ENCODE assay signal across 29 cellular contexts in genomic region chr3:188533612-188534357, GRCh38.
DNase-seq lines count a peak whose midpoint lies in the region; ATAC-seq, FAIRE-seq and TF ChIP-seq lines count a peak whose summit lies in the region.
"Had no signal": no experiment of that assay in that cellular context is flagged by ENCODE, and none has a peak within 500 bp of the region (broad histone marks: within the 10 kb centered on the region; RNA-seq: fewer than 3 reads in every experiment).

No MANE protein-coding gene starts in this region.

- peaks cover 38% of the 10 kb centered on the region for H3K4me1 ChIP-seq in A549
- H3K4me1 ChIP-seq in IMR-90 (ENCODE audit: control insufficient read depth, insufficient read depth, low read length) = peaks cover 12% of the 10 kb centered on the region
- H3K4me1 ChIP-seq in astrocyte (ENCODE audit: insufficient read depth, low read length) = peaks cover 44% of the 10 kb centered on the region

- H4K5ac ChIP-seq in IMR-90 (ENCODE audit: low read depth, low read length) = no peak overlapping the region

- H3K9ac ChIP-seq in IMR-90 (ENCODE audit: low read depth, low read length) (no peak overlapping the region), astrocyte (ENCODE audit: low read length) (no peak overlapping the region)

- in situ Hi-C loops in IMR-90 (cut with MboI; ENCODE audit: low sequenced_read_pairs) = loop anchor here (25.0 kb wide), 1 partner anchor 796 kb away; the partner anchor contains the start of gene BCL6

- peak overlapping the region; percentile 85 for H3K27ac Mint-ChIP-seq in astrocyte (ENCODE audit: unreplicated experiment)
- H3K27ac Mint-ChIP-seq: H9, memory B cell, T-cell had no signal

- peaks cover 73% of the 10 kb centered on the region for H3K79me2 ChIP-seq in astrocyte (ENCODE audit: insufficient read depth, low read length)

- H3K9me1 ChIP-seq in IMR-90 (ENCODE audit: insufficient read depth, low read length) = peaks cover 11% of the 10 kb centered on the region

- no peak overlapping the region for H4K91ac ChIP-seq in IMR-90 (ENCODE audit: insufficient read depth, low read depth, low read length)

- POLR2A ChIA-PET in A549 (lab: Yijun Ruan, JAX) = no interaction called here
- POLR2A ChIA-PET in IMR-90 (lab: Charles Lee; ENCODE audit: unreplicated experiment) = interaction anchor here (0.7 kb wide), 1 partner anchor 420 kb away, joined by 8 read pairs; no protein-coding TSS in a partner anchor

- H3K9me3 Mint-ChIP-seq in astrocyte (ENCODE audit: unreplicated experiment) = no peaks in the 10 kb centered on the region
- H3K9me3 Mint-ChIP-seq: H9, memory B cell, T-cell had no signal

- no peak overlapping the region for H3K23ac ChIP-seq in IMR-90 (ENCODE audit: low read depth, low read length)

- WGBS in A549 (ENCODE audit: missing lambda C conversion rate) = 81% methylated on average over 4 of the region's 4 CpGs
- WGBS in IMR-90 (ENCODE audit: extremely low coverage in 2 of 2, insufficient read length in 1 of 2), 2 experiments = no CpG with 5 or more reads among the region's 4 CpGs

- no peaks in the 10 kb centered on the region for H3K27me3 Mint-ChIP-seq in astrocyte (ENCODE audit: low read depth, unreplicated experiment)
- H3K27me3 Mint-ChIP-seq: memory B cell, T-cell had no signal

- H3K27ac ChIP-seq in A549 (no peak overlapping the region), IMR-90 (ENCODE audit: insufficient read depth, low read length) (peak overlapping the region; percentile 38; the same call in 1 of the 2 replicates), astrocyte (ENCODE audit: low read depth, low read length) (peak overlapping the region; percentile 44)
- H3K27ac ChIP-seq: stomach, transverse colon had no signal

- H2BK15ac ChIP-seq in IMR-90 (ENCODE audit: low read depth, low read length) = no peak overlapping the region; the same call in 2 of the 3 replicates

- H3K4me3 ChIP-seq in A549 (no peak overlapping the region), IMR-90 (ENCODE audit: insufficient read depth, low read depth, low read length) (no peak overlapping the region), astrocyte (ENCODE audit: insufficient read depth, low read depth, low read length) (no peak overlapping the region)
- H3K4me3 ChIP-seq: stomach, transverse colon had no signal

- no TSS peak for BruUV-seq in IMR-90 (replicated peaks; lab: Mats Ljungman, UMichigan)

- peak overlapping the region; percentile 48 for H3K4me2 ChIP-seq in A549
- peak overlapping the region; percentile 30 for H3K4me2 ChIP-seq in IMR-90 (ENCODE audit: low read depth, low read length)
- H3K4me2 ChIP-seq in astrocyte (ENCODE audit: low read length) = peak overlapping the region; percentile 61

- peak overlapping the region in 1 of 2 experiments; percentile 16; a peak in 1 of 4 replicates for H4K8ac ChIP-seq in IMR-90 (ENCODE audit: low read depth in 2 of 2, low read length in 2 of 2)

- peaks cover 66% of the 10 kb centered on the region for H3K4me1 Mint-ChIP-seq in astrocyte (ENCODE audit: low read depth, unreplicated experiment)

- no peaks in the 10 kb centered on the region for H3K27me3 ChIP-seq in IMR-90 (ENCODE audit: control insufficient read depth, insufficient read depth, low read length)
- no peaks in the 10 kb centered on the region for H3K27me3 ChIP-seq in astrocyte (ENCODE audit: insufficient read depth, low read length)
- H3K27me3 ChIP-seq: stomach, transverse colon had no signal

- no peaks in the 10 kb centered on the region for H3K9me3 ChIP-seq in A549
- H3K9me3 ChIP-seq in IMR-90 (ENCODE audit: control insufficient read depth, insufficient read depth, low read length) = no peaks in the 10 kb centered on the region
- H3K9me3 ChIP-seq in astrocyte (ENCODE audit: insufficient read depth, low read depth, low read length) = no peaks in the 10 kb centered on the region
- H3K9me3 ChIP-seq: stomach, transverse colon had no signal

- ATAC-seq in A549 (peak in 1 of 2 experiments; percentile 32; a peak in 2 of 6 replicates), IMR-90 (ENCODE audit: low read depth) (0 out of 2 replicates have a peak, but pooled peaks have one; percentile 16), HG02852 (IDR thresholded peaks at IDR 0.05; ENCODE audit: unreplicated experiment) (no peak), HG03175 (IDR thresholded peaks at IDR 0.05; ENCODE audit: unreplicated experiment) (no peak), GM21515 (IDR thresholded peaks at IDR 0.05; ENCODE audit: unreplicated experiment) (no peak)
- ATAC-seq: T-cell had no signal

- no peak overlapping the region for H3K56ac ChIP-seq in IMR-90 (ENCODE audit: extremely low read depth, insufficient read depth, low read length)

- dilution Hi-C loops in IMR-90 (cut with HindIII; ENCODE audit: low sequenced_read_pairs, unreplicated experiment) = no loop called here

- intact Hi-C loops in IMR-90 (cut with micrococcal nuclease) = loop anchor here (10.0 kb wide), 1 partner anchor 421 kb away; no protein-coding TSS in a partner anchor

- no peak overlapping the region for H3K4me3 Mint-ChIP-seq in astrocyte (ENCODE audit: unreplicated experiment)
- H3K4me3 Mint-ChIP-seq: H9, memory B cell, T-cell had no signal

- CTCF ChIA-PET in A549 (lab: Yijun Ruan, JAX) (interaction anchor here (1.0 to 1.5 kb wide), 2 partner anchors 421 to 793 kb away, joined by 3 to 5 read pairs; no protein-coding TSS in a partner anchor), IMR-90 (lab: Yijun Ruan, JAX) (interaction anchor here (0.6 to 1.1 kb wide), 2 partner anchors 168 to 421 kb away, joined by 4 to 6 read pairs; no protein-coding TSS in a partner anchor)

- no peak for FAIRE-seq in A549 (lab: Jason Lieb, UNC)
- FAIRE-seq in astrocyte (lab: Jason Lieb, UNC) = peak; percentile 71
- FAIRE-seq: A204.1, frontal cortex, TTC549 had no signal

- H3K18ac ChIP-seq in IMR-90 (ENCODE audit: low read depth, low read length) = peak overlapping the region; percentile 9; the same call in 1 of the 2 replicates

- H2AK9ac ChIP-seq in IMR-90 (replicated peaks; ENCODE audit: low read depth, low read length, poor library complexity) = no peak overlapping the region

- no peak overlapping the region for H2AFZ ChIP-seq in IMR-90 (replicated peaks; ENCODE audit: low read length, poor library complexity)
- no peak overlapping the region for H2AFZ ChIP-seq in astrocyte (ENCODE audit: low read depth, low read length)

- H3K36me3 Mint-ChIP-seq in astrocyte (ENCODE audit: low read depth, unreplicated experiment) = peaks cover 5% of the 10 kb centered on the region

- no peak overlapping the region for H2BK120ac ChIP-seq in IMR-90 (ENCODE audit: low read depth, low read length)

- no peak overlapping the region for H3K4ac ChIP-seq in IMR-90 (ENCODE audit: low read depth, low read length)

- peaks cover 24% of the 10 kb centered on the region; the same call in 1 of the 2 replicates for H4K20me1 ChIP-seq in IMR-90 (ENCODE audit: insufficient read depth, low read length)
- peaks cover 15% of the 10 kb centered on the region for H4K20me1 ChIP-seq in astrocyte (ENCODE audit: insufficient read depth, low read length)

- H3K36me3 ChIP-seq in IMR-90 (ENCODE audit: control insufficient read depth, insufficient read depth, low read length) (no peaks in the 10 kb centered on the region; the same call in 1 of the 2 replicates), astrocyte (ENCODE audit: insufficient read depth, low read length) (no peaks in the 10 kb centered on the region)
- H3K36me3 ChIP-seq: stomach, transverse colon had no signal

- no peak overlapping the region for H2AK5ac ChIP-seq in IMR-90 (ENCODE audit: low read depth, low read length)

- TF ChIP-seq RAD21 in A549 (conservative IDR thresholded peaks at IDR 0.05 in 1 of 2, IDR thresholded peaks at IDR 0.05 in 1 of 2) = no peak
- TF ChIP-seq RAD21 in IMR-90 (IDR thresholded peaks at IDR 0.05; ENCODE audit: low read length) = no peak

- H2BK5ac ChIP-seq in IMR-90 (ENCODE audit: low read depth, low read length, poor library complexity, severe bottlenecking) = peak overlapping the region; percentile 0

- TF ChIP-seq EP300 in A549 (IDR thresholded peaks at IDR 0.05) = no peak

- TF ChIP-seq POLR2A in A549 (IDR thresholded peaks at IDR 0.05; ENCODE audit: low read length) (no peak), IMR-90 (IDR thresholded peaks at IDR 0.05; ENCODE audit: low read depth, low read length) (no peak)

- H3K79me1 ChIP-seq in IMR-90 (ENCODE audit: low read depth in 1 of 2, low read length in 2 of 2) = peaks cover 28 to 69% of the 10 kb centered on the region in 2 experiments

- TF ChIP-seq CTCF in A549 (IDR thresholded peaks at IDR 0.05) (no peak), IMR-90 (conservative IDR thresholded peaks at IDR 0.05; ENCODE audit: low read depth, low read length) (no peak), astrocyte (IDR thresholded peaks at IDR 0.05; ENCODE audit: insufficient read depth, low read depth, low read length) (no peak)

- peak overlapping the region; percentile 1; the same call in 1 of the 2 replicates for H2BK20ac ChIP-seq in IMR-90 (ENCODE audit: low read depth, low read length)

- DNase-seq in A549 (ENCODE audit: low read depth in 1 of 2, low spot score in 1 of 2) = no peak
- DNase-seq in IMR-90 = no peak
- no peak for DNase-seq in astrocyte (ENCODE audit: low read depth)
- DNase-seq in globus pallidus (ENCODE audit: low spot score) = peak; percentile 10
- no peak for DNase-seq in midbrain (lab: John Stamatoyannopoulos, UW)
- DNase-seq: activated CD8-positive, alpha-beta memory T cell treated with anti-CD3 and anti-CD28 coated beads for 24 hours; activated naive CD4-positive, alpha-beta T cell treated with Interleukin-2 at 50 U/mL for 16 hours; activated T-cell treated with anti-CD3 and anti-CD28 coated beads, Interleukin-2, amount 50 U/mL, for 48 hours; amniotic stem cell; COR-L47; H9; Karpas-422; NCI-H187 treated with DMSO at 0.1 percent for 48 hours; NCI-H2227 treated with DMSO at 0.1 percent for 48 hours; NCI-H82; nucleus accumbens; retina; SHP77; stimulated activated CD4-positive, alpha-beta T cell treated with anti-CD3 and anti-CD28 coated beads, Interleukin-12 subunit alpha, Interleukin-12 subunit beta, amount 100 ng/mL, for 4 hours; stomach; T-cell; transverse colon had no signal

- no peak overlapping the region for H3K14ac ChIP-seq in IMR-90 (replicated peaks; ENCODE audit: low read depth, low read length)

TF ChIP-seq in A549, 52 proteins besides CTCF, POLR2A, EP300 and RAD21 (continues in another document):
- TF ChIP-seq FOSL2 (IDR thresholded peaks at IDR 0.05) (no peak), FOSL2 (CRISPR knock-in tag; IDR thresholded peaks at IDR 0.05) (no peak), HES2 (IDR thresholded peaks at IDR 0.05) (no peak), CHD2 (IDR thresholded peaks at IDR 0.05; ENCODE audit: low read length, partially characterized antibody) (no peak)

TF ChIP-seq in IMR-90, 13 proteins besides CTCF, POLR2A, EP300 and RAD21 (continues in another document):
- TF ChIP-seq, protein P1, sequence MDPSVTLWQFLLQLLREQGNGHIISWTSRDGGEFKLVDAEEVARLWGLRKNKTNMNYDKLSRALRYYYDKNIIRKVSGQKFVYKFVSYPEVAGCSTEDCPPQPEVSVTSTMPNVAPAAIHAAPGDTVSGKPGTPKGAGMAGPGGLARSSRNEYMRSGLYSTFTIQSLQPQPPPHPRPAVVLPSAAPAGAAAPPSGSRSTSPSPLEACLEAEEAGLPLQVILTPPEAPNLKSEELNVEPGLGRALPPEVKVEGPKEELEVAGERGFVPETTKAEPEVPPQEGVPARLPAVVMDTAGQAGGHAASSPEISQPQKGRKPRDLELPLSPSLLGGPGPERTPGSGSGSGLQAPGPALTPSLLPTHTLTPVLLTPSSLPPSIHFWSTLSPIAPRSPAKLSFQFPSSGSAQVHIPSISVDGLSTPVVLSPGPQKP (IDR thresholded peaks at IDR 0.05; ENCODE audit: borderline replicate concordance, low read depth, low read length) = no peak

Comparison
In these comparisons a context has a peak if more than half of its experiments do, and no peak if none do; other contexts are left out.
1. H3K27ac ChIP-seq: peak in IMR-90 (single experiment) and astrocyte (single experiment); none in A549 (0 of 2).
2. Peak in every context shown above with its lines, with median percentiles within 50 percentile points of each other: H3K4me2 ChIP-seq.